ENCODE assay signal across 8 cellular contexts in the genomic region with DNA sequence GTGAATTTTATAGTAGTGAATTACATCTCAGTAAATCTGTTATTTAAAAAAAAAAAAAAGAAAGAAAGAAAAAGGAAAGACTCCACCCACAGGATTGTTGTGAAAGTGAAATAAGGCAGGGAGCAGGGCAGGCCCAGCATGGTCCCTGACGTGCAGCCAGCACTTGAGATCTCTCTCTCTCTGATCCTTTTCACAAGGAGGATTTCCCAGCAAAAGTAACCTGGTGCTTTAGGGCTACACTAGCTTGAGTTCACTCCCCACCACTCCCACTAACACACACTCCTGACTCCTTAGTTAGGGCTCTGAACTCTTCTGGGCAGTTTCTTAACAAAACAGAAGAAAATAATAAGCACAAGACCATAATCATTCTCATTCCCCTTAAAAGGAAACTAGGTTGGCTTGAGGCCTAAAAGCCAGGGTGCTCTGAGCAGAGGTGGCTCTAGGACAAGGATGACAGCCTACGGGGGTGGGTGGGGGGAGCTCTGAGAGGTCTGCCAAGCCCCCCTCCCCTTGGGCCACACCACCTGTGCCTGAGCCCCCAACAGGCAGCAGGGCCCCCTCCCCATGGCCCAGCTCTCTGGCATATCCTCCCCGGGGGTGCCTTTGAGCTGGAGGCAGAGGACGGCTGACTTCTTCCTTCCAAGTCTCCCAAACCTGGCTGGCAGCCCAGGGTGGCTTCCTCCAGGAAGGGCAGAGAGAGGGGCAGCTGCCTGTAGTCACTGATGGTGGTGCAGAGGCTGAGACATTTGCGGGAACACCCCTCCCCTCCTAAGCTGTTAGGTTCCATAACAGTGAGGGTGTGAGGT. TPM values are rescaled to one million over a fixed set of nuclear protein-coding genes. Genes with fewer than 3 reads are reported as not detected.
DNase-seq lines count a peak whose midpoint lies in the region; ATAC-seq and TF ChIP-seq lines count a peak whose summit lies in the region.

No MANE protein-coding gene starts in this region.

- intact Hi-C loops in esophagus squamous epithelium (cut with DNase I) (no loop called here), posterior vena cava (cut with DNase I) (no loop called here)

- H3K9ac ChIP-seq in Karpas-422 (ENCODE audit: low read length), result peak overlapping the region; percentile 29

- ATAC-seq in HG02840 (IDR thresholded peaks at IDR 0.05; ENCODE audit: low FRiP score, unreplicated experiment), result no peak

- H3K36me3 ChIP-seq in Karpas-422 (ENCODE audit: insufficient read depth, low read length), result no peaks in the 10 kb centered on the region
- no peaks in the 10 kb centered on the region for H3K36me3 ChIP-seq in esophagus squamous epithelium

- H3K9me3 ChIP-seq in Karpas-422 (ENCODE audit: low read length), result no peaks in the 10 kb centered on the region
- no peaks in the 10 kb centered on the region for H3K9me3 ChIP-seq in esophagus squamous epithelium

- no peaks in the 10 kb centered on the region for H3K9me2 ChIP-seq in Karpas-422 (replicated peaks; ENCODE audit: insufficient read depth, low read length)

- peak overlapping the region; percentile 67; the same call in 1 of the 2 replicates for H2AFZ ChIP-seq in Karpas-422 (ENCODE audit: low read length)

- no peak for TF ChIP-seq POLR2A in esophagus squamous epithelium (IDR thresholded peaks at IDR 0.05)

- 0 to 6% methylated on average over 2 to 3 of the region's 5 CpGs for WGBS in esophagus squamous epithelium, 2 donors

- no peak overlapping the region for H3K4me2 ChIP-seq in Karpas-422 (ENCODE audit: low read depth, low read length, poor library complexity, severe bottlenecking)

- TF ChIP-seq CTCF in esophagus squamous epithelium (IDR thresholded peaks at IDR 0.05), result peak in 1 of 6 experiments; percentile 4

- H3K79me2 ChIP-seq in Karpas-422 (ENCODE audit: low read length), result no peaks in the 10 kb centered on the region

- peak overlapping the region; percentile 29; the same call in 1 of the 2 replicates for H3K27ac ChIP-seq in Karpas-422 (ENCODE audit: low read length)
- H3K27ac ChIP-seq in esophagus squamous epithelium, result peak overlapping the region; percentile 92 to 98 (median 96)

- no peaks in the 10 kb centered on the region for H4K20me1 ChIP-seq in Karpas-422 (ENCODE audit: insufficient read depth, low read depth, low read length)

- DNase-seq in Daoy (ENCODE audit: low read depth), result peak; percentile 27
- no peak for DNase-seq in Karpas-422
- DNase-seq in esophagus squamous epithelium (lab: John Stamatoyannopoulos, UW), result no peak
- DNase-seq in posterior vena cava (ENCODE audit: low spot score), result peak; percentile 86
- no peak for DNase-seq in SHP77 (lab: John Stamatoyannopoulos, UW)
- no peak for DNase-seq in stimulated activated CD4-positive, alpha-beta T cell treated with anti-CD3 and anti-CD28 coated beads, Interleukin-2, amount 100 ng/mL, for 24 hours
- no peak for DNase-seq in activated gamma-delta T cell treated with Interleukin-2 at 50 U/mL for 16 hours

- H3K27me3 ChIP-seq in Karpas-422 (ENCODE audit: low read length) (no peaks in the 10 kb centered on the region), esophagus squamous epithelium (no peaks in the 10 kb centered on the region)

- H3K4me3 ChIP-seq in Karpas-422 (ENCODE audit: low read length), result no peak overlapping the region
- peak overlapping the region; percentile 35 to 55 (median 52) for H3K4me3 ChIP-seq in esophagus squamous epithelium

- H3K4me1 ChIP-seq in Karpas-422 (ENCODE audit: low read length) (peaks cover 52% of the 10 kb centered on the region), esophagus squamous epithelium (peaks cover 28 to 95% (median 41%) of the 10 kb centered on the region in 3 donors)

RNA-seq across cellular contexts. Expression of a gene that starts 0.8 kb away (rescaled TPM):
- not detected in 2 replicates for total RNA-seq in Daoy (2014; rRNA removed; shearing (Covaris generic))
- total RNA-seq in Karpas-422 (2014; rRNA removed; shearing (Covaris generic); ENCODE audit: low replicate concordance), result 0.18 and 0.26 TPM in 2 replicates
- total RNA-seq in esophagus squamous epithelium (10 to 100 TPM; 43.9 to 79.1 (median 53.4) TPM), posterior vena cava (not detected)

RNA-seq across cellular contexts. Expression of a gene that starts 38.3 kb away (rescaled TPM):
- 1.4 and 3.7 TPM in 2 replicates for total RNA-seq in Daoy (2014; rRNA removed; shearing (Covaris generic))
- 13.0 and 21.6 TPM in 2 replicates for total RNA-seq in Karpas-422 (2014; rRNA removed; shearing (Covaris generic); ENCODE audit: low replicate concordance)
- total RNA-seq in esophagus squamous epithelium (1 to 10 TPM in 1 of 4 donors, under 1 TPM in 3; 0.61 to 1.7 (median 0.91) TPM), posterior vena cava (10 to 100 TPM; 13.1 to 16.8 TPM)

Comparison
In these comparisons a context has a peak if more than half of its experiments do, and no peak if none do; other contexts are left out.
1. DNase-seq: peak in Daoy (single experiment) and posterior vena cava (single experiment); none in Karpas-422 (single experiment), esophagus squamous epithelium (single experiment), SHP77 (0 of 2), stimulated activated CD4-positive, alpha-beta T cell treated with anti-CD3 and anti-CD28 coated beads, Interleukin-2, amount 100 ng/mL, for 24 hours (0 of 2) and activated gamma-delta T cell treated with Interleukin-2 at 50 U/mL for 16 hours (single experiment).
2. RNA of a gene that starts 0.8 kb away (total RNA-seq): 43.9 to 79.1 TPM in esophagus squamous epithelium; 0.18 to 0.26 TPM in Karpas-422, not detected in posterior vena cava and not detected in Daoy; every median in the first group is over 10 times any median in the second.